11 cellular contexts compared by ENCODE assay signal in the genomic region with DNA sequence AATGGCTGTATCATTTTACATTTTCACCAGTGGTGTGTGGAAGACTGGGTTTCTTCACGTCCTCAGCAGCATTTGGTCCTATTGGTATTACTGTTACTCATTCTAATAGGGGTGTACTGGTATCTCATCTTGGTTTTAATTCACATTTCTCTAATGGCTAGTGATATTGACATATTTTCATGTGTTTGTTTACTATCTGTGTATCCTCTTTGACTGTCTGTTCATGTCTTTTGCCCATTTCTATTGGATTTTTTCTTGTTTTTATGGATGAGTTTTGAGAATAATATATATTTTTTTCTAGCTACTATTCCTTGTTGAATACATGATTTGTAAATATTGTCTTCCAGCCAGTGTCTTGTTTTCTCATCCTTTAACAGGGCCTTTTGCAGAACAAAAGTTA. TPM values are rescaled to one million over a fixed set of nuclear protein-coding genes. Genes with fewer than 3 reads are reported as not detected.
"Had no signal": no experiment of that assay in that cellular context is flagged by ENCODE, and none has a peak within 500 bp of the region (broad histone marks: within the 10 kb centered on the region; RNA-seq: fewer than 3 reads in every experiment).

No MANE protein-coding gene starts in this region.

- H3K4me2 ChIP-seq: GM23338 had no signal

- ATAC-seq: GM23338, HCT116 had no signal

- H3K27ac ChIP-seq: GM23248 had no signal

- H3K4me1 ChIP-seq: HAP-1 had no signal

- DNase-seq: GM23248, GOT3, H7, H9, HFFc6 had no signal

- H3K4me3 ChIP-seq: GM23248, GM23338, HAP-1 had no signal

- H2AFZ ChIP-seq: GM23248, GM23338 had no signal

- FAIRE-seq: H1, H54 had no signal

- H3K36me3 ChIP-seq: HAP-1 had no signal

- H3K9ac ChIP-seq: GM23248 had no signal

RNA-seq across cellular contexts. Expression of a gene that starts 13.8 kb away (rescaled TPM):
- total RNA-seq: GM23248, GM23338, H1, H4, H7, H9, HFFc6 had no signal
- polyA plus RNA-seq: GM23248, GM23338, H1 had no signal

RNA-seq across cellular contexts. Expression of a gene that starts 14.2 kb away (rescaled TPM):
- total RNA-seq: GM23248, GM23338, H1, H4, H7, H9, HFFc6 had no signal
- polyA plus RNA-seq: GM23248, GM23338, H1 had no signal

RNA-seq across cellular contexts. Expression of a gene that starts 33.4 kb away (rescaled TPM):
- total RNA-seq: GM23248, GM23338, H1, H4, H7, H9, HFFc6 had no signal
- polyA plus RNA-seq: GM23248, GM23338, H1 had no signal

RNA-seq across cellular contexts. Expression of a gene that starts 37.2 kb away (rescaled TPM):
- total RNA-seq: GM23248, GM23338, H1, H4, H7, H9, HFFc6 had no signal
- polyA plus RNA-seq: GM23248, GM23338 had no signal

RNA-seq across cellular contexts. Expression of a gene that starts 38.6 kb away (rescaled TPM):
- total RNA-seq: GM23248 had no signal
- polyA plus RNA-seq: GM23248 had no signal
